Comparison of ENCODE assay signal across 8 cellular contexts in the genomic region with DNA sequence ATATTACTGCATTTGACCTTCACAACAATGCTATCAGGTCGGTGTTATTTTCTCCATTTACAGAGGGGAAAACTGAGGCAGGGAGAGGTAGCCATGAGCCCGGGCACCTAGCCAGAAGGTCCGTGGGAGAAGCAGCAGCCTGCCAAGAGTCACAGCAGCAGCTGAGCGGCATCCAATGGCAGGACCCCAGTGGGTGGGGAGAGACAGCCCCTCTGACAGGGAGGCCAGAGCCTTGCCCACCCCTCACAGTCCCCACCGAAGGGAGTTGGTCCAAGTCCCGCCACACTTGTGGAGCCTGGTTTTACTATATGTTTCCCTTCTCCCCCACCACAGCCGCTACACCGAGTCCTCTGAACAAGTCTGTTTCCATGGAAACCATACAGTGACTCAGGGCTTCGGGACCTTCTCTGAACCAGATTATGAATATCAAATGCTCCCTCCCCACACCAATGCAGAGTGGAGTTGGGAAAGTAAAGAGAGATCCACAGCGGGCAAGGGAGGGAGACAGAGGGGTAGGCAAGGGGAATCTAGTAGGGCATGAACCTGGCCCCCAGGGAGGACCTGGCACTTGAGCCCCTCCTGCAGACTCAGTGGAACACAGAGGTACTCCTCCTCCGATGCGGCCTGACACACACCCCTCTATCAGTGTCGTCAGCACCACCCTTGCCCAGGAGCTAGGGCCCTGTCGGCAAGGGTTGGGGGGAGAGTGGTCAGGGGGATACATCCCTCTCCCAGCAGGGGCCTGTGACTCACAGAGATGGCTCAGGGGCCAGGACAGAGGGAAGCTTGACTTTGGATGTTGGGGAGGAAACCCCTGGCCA. TPM values are rescaled to one million over a fixed set of nuclear protein-coding genes. Genes with fewer than 3 reads are reported as not detected.
DNase-seq lines count a peak whose midpoint lies in the region; ATAC-seq lines count a peak whose summit lies in the region.

No MANE protein-coding gene starts in this region.

- H3K36me3 ChIP-seq in SK-N-MC (ENCODE audit: insufficient read depth, low read length) (no peaks in the 10 kb centered on the region), H7 (replicated peaks; ENCODE audit: control insufficient read depth, insufficient read depth, low read length) (no peaks in the 10 kb centered on the region)

- H3K4me3 Mint-ChIP-seq in activated naive CD4-positive, alpha-beta T cell treated with anti-CD3 and anti-CD28 coated beads, Interleukin-2, amount 50 U/mL, for 24 hours: peak overlapping the region; percentile 23

- no peaks in the 10 kb centered on the region for H3K9me3 Mint-ChIP-seq in activated naive CD4-positive, alpha-beta T cell treated with anti-CD3 and anti-CD28 coated beads, Interleukin-2, amount 50 U/mL, for 24 hours

- H3K27me3 ChIP-seq in H7 (ENCODE audit: control insufficient read depth, insufficient read depth, low read length): peaks cover 45% of the 10 kb centered on the region

- H3K36me3 Mint-ChIP-seq in activated naive CD4-positive, alpha-beta T cell treated with anti-CD3 and anti-CD28 coated beads, Interleukin-2, amount 50 U/mL, for 24 hours: no peaks in the 10 kb centered on the region

- ATAC-seq in GM21737 (IDR thresholded peaks at IDR 0.05; ENCODE audit: unreplicated experiment): no peak

- H3K4me3 ChIP-seq in SK-N-MC: peak overlapping the region; percentile 41
- H3K4me3 ChIP-seq in H7 (ENCODE audit: insufficient read depth, low read depth, low read length): no peak overlapping the region

- no peak for DNase-seq in activated naive CD4-positive, alpha-beta T cell (lab: John Stamatoyannopoulos, UW)
- DNase-seq in SK-N-MC (ENCODE audit: low read depth, low spot score): peak; percentile 12
- peak; percentile 21 for DNase-seq in foreskin melanocyte
- no peak for DNase-seq in H7
- DNase-seq in activated gamma-delta T cell (lab: John Stamatoyannopoulos, UW): no peak

- H3K9ac ChIP-seq in SK-N-MC (ENCODE audit: insufficient read length): no peak overlapping the region

- H3K27ac ChIP-seq in SK-N-MC (no peak overlapping the region), temporal lobe (ENCODE audit: low read depth, low read length) (peak overlapping the region; percentile 40)

- H3K27ac Mint-ChIP-seq in activated naive CD4-positive, alpha-beta T cell treated with anti-CD3 and anti-CD28 coated beads, Interleukin-2, amount 50 U/mL, for 24 hours: no peak overlapping the region

- peaks cover 39% of the 10 kb centered on the region for H3K27me3 Mint-ChIP-seq in activated naive CD4-positive, alpha-beta T cell treated with anti-CD3 and anti-CD28 coated beads, Interleukin-2, amount 50 U/mL, for 24 hours

- H3K9me3 ChIP-seq in SK-N-MC (ENCODE audit: low read depth, low read length): no peaks in the 10 kb centered on the region

- H3K4me1 Mint-ChIP-seq in activated naive CD4-positive, alpha-beta T cell treated with anti-CD3 and anti-CD28 coated beads, Interleukin-2, amount 50 U/mL, for 24 hours: peaks cover 6% of the 10 kb centered on the region

RNA-seq across cellular contexts. Expression of a gene that starts 2.5 kb away (rescaled TPM):
- 12.5 TPM for total RNA-seq in temporal lobe
- total RNA-seq in H7 (2014; rRNA removed; shearing (Covaris generic)): 0.87 and 0.89 TPM in 2 replicates

Comparison
In these comparisons a context has a peak if more than half of its experiments do, and no peak if none do; other contexts are left out.
1. DNase-seq: peak in SK-N-MC (single experiment) and foreskin melanocyte (single experiment); none in activated naive CD4-positive, alpha-beta T cell (0 of 4), H7 (single experiment) and activated gamma-delta T cell (single experiment).